In genomic region chr4:170581322-170581721, GRCh38 we compare ENCODE assay signal across 17 cellular contexts.
"Had no signal": no experiment of that assay in that cellular context is flagged by ENCODE, and none has a peak within 500 bp of the region (broad histone marks: within the 10 kb centered on the region; RNA-seq: fewer than 3 reads in every experiment).

No MANE protein-coding gene starts in this region.

- ATAC-seq: heart left ventricle; left lobe of liver; lower lobe of right lung; naive thymus-derived CD4-positive, alpha-beta T cell; sciatic nerve; stimulated activated memory B cell treated with anti-CD40 and anti-IgM and Interleukin-4, amounts not matched to agents 10 μg/mL and 1 μg/mL and 100 μg/mL, for 72 hours had no signal

- H3K27ac ChIP-seq: coronary artery, heart left ventricle, lower lobe of right lung, uterus had no signal

- H3K36me3 ChIP-seq: heart left ventricle, lower lobe of right lung, uterus had no signal

- DNase-seq: activated CD4-positive, alpha-beta memory T cell treated with anti-CD3 and anti-CD28 coated beads for 36 hours; activated CD4-positive, alpha-beta T cell treated with anti-CD3 and anti-CD28 coated beads for 48 hours; activated CD4-positive, CD25-positive, alpha-beta regulatory T cell; activated naive CD4-positive, alpha-beta T cell treated with Interleukin-2 at 50 U/mL for 16 hours; activated naive CD8-positive, alpha-beta T cell treated with anti-CD3 and anti-CD28 coated beads for 36 hours; activated T-cell treated with anti-CD3 and anti-CD28 coated beads, Interleukin-2, amount 50 U/mL, for 48 hours; heart left ventricle; lower lobe of right lung; naive thymus-derived CD4-positive, alpha-beta T cell; stimulated activated CD4-positive, alpha-beta T cell treated with anti-CD3 and anti-CD28 coated beads, Interleukin-15, amount 100 ng/mL, for 24 hours; T-helper 9 cell; uterus had no signal

- H3K27me3 ChIP-seq: heart left ventricle, uterus had no signal

- H3K4me2 ChIP-seq: smooth muscle cell had no signal

- H3K4me3 ChIP-seq: coronary artery, heart left ventricle, lower lobe of right lung, smooth muscle cell, uterus had no signal

- H3K9me3 ChIP-seq: lower lobe of right lung, uterus had no signal

- H3K4me1 ChIP-seq: heart left ventricle, lower lobe of right lung, uterus had no signal
